Comparison of ENCODE assay signal across 17 cellular contexts in the genomic region with DNA sequence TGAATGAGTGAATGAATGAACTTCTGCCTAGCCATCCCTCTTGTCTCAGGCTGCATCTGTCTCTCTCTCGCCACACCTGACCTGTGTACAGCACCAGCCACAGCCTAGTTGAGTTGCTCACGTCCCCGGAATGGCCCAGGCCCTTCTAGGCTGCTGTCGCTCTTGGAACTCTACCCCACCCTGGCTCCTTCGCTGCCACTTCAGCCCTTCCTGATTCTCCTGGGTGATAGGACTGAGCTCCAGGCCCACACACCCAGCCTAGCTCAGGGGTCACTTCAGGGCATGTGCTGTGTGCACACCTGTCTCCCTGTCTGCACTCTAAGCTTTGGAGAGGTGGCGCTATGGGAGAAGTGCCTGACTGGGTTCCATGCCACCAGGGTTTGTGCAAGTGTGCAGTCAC.
DNase-seq lines count a peak whose midpoint lies in the region; ATAC-seq and TF ChIP-seq lines count a peak whose summit lies in the region.
"Had no signal": no experiment of that assay in that cellular context is flagged by ENCODE, and none has a peak within 500 bp of the region (broad histone marks: within the 10 kb centered on the region; RNA-seq: fewer than 3 reads in every experiment).

No MANE protein-coding gene starts in this region.

- ATAC-seq in left lung (peak; percentile 54), HG03097 (IDR thresholded peaks at IDR 0.05; ENCODE audit: low FRiP score, unreplicated experiment) (no peak)
- ATAC-seq: GM12878 had no signal

- no peaks in the 10 kb centered on the region for H3K4me1 ChIP-seq in left lung

- H3K9me3 ChIP-seq in left lung, result no peaks in the 10 kb centered on the region

- no peaks in the 10 kb centered on the region for H3K27me3 ChIP-seq in left lung

- no peaks in the 10 kb centered on the region for H3K36me3 ChIP-seq in left lung

- no peak overlapping the region for H3K27ac ChIP-seq in left lung
- H3K27ac ChIP-seq: 22Rv1 had no signal

- intact Hi-C loops in left lung (cut with DNase I), result no loop called here

- no peak overlapping the region for H3K4me3 ChIP-seq in left lung
- H3K4me3 ChIP-seq: GM12878 had no signal

- TF ChIP-seq CTCF in left lung (IDR thresholded peaks at IDR 0.05), result no peak

- peak; percentile 17 for DNase-seq in DMS153 (lab: John Stamatoyannopoulos, UW)
- no peak for DNase-seq in DMS153 treated with DMSO at 0.1 percent for 48 hours (lab: John Stamatoyannopoulos, UW; ENCODE audit: unreplicated experiment)
- peak; percentile 33 for DNase-seq in COLO668 (lab: John Stamatoyannopoulos, UW; ENCODE audit: unreplicated experiment)
- peak; percentile 87 for DNase-seq in NCI-H510A treated with DMSO at 0.1 percent for 48 hours (lab: John Stamatoyannopoulos, UW)
- DNase-seq in left lung, result peak in 1 of 2 donors; percentile 44
- DNase-seq in foreskin melanocyte, result no peak
- DNase-seq in COR-L47 (lab: John Stamatoyannopoulos, UW), result no peak
- DNase-seq: DMS 273 treated with DMSO at 0.1 percent for 48 hours, H9, IMR-90, NCI-H1436 treated with DMSO at 0.1 percent for 48 hours, NCI-H2171, NCI-H524, SHP77 had no signal

Comparison
In these comparisons a context has a peak if more than half of its experiments do, and no peak if none do; other contexts are left out.
1. DNase-seq: peak in DMS153 (single experiment), COLO668 (single experiment) and NCI-H510A treated with DMSO at 0.1 percent for 48 hours (single experiment); none in DMS153 treated with DMSO at 0.1 percent for 48 hours (single experiment), foreskin melanocyte (single experiment) and COR-L47 (single experiment).